ENCODE assay signal across 24 cellular contexts in genomic region chr13:48393698-48394085, GRCh38. TPM values are rescaled to one million over a fixed set of nuclear protein-coding genes. Genes with fewer than 3 reads are reported as not detected.
"Had no signal": no experiment of that assay in that cellular context is flagged by ENCODE, and none has a peak within 500 bp of the region (broad histone marks: within the 10 kb centered on the region; RNA-seq: fewer than 3 reads in every experiment).

No MANE protein-coding gene starts in this region.

- H3K4me3 ChIP-seq: lower lobe of right lung, prostate gland, right atrium auricular region, smooth muscle cell, suprapubic skin, transverse colon, upper lobe of right lung, uterus had no signal

- DNase-seq: cortex of kidney; effector memory CD8-positive, alpha-beta T cell; hypothalamus; immature natural killer cell; islet precursor cell; kidney glomerular epithelial cell; left ventricle myocardium superior; lower lobe of right lung; natural killer cell; nucleus accumbens; stimulated activated CD4-positive, alpha-beta T cell treated with anti-CD3 and anti-CD28 coated beads, Interleukin-12 subunit alpha, Interleukin-12 subunit beta, amount 100 ng/mL, for 4 hours; stimulated activated CD4-positive, alpha-beta T cell treated with anti-CD3 and anti-CD28 coated beads, Interleukin-1b, Interleukin-23, amount 100 ng/mL, for 48 hours; stimulated activated CD4-positive, alpha-beta T cell treated with anti-CD3 and anti-CD28 coated beads, Interleukin-4, amount 100 ng/mL, for 1 hour; stimulated activated CD8-positive, alpha-beta memory T cell treated with anti-CD3 and anti-CD28 coated beads, Interleukin-4, amount 100 ng/mL, for 48 hours; stimulated activated naive CD4-positive, alpha-beta T cell; stimulated activated naive CD8-positive, alpha-beta T cell treated with anti-CD3 and anti-CD28 coated beads, Interleukin-15, amount 100 ng/mL, for 72 hours; transverse colon; upper lobe of right lung; uterus had no signal

- H3K27me3 ChIP-seq: right atrium auricular region, suprapubic skin, transverse colon, upper lobe of right lung, uterus had no signal

- H3K36me3 ChIP-seq: prostate gland, upper lobe of right lung, uterus had no signal

- H3K9me3 ChIP-seq: prostate gland, suprapubic skin, upper lobe of right lung had no signal

- H3K4me2 ChIP-seq: smooth muscle cell had no signal

- H3K27ac ChIP-seq: lower lobe of right lung, prostate gland, right atrium auricular region, suprapubic skin, upper lobe of right lung, uterus had no signal

RNA-seq across cellular contexts. Expression of gene LPAR6, which starts 19.2 kb away (rescaled TPM):
- polyA plus RNA-seq: neural cell had no signal
